Comparison of ENCODE assay signal across 16 cellular contexts in genomic region chr1:115257596-115257995, GRCh38.
DNase-seq lines count a peak whose midpoint lies in the region; FAIRE-seq and TF ChIP-seq lines count a peak whose summit lies in the region.
"Had no signal": no experiment of that assay in that cellular context is flagged by ENCODE, and none has a peak within 500 bp of the region (broad histone marks: within the 10 kb centered on the region; RNA-seq: fewer than 3 reads in every experiment).

No MANE protein-coding gene starts in this region.

- H3K36me3 Mint-ChIP-seq in astrocyte (ENCODE audit: low read depth, unreplicated experiment) (no peaks in the 10 kb centered on the region), osteocyte (ENCODE audit: unreplicated experiment) (peaks cover 1% of the 10 kb centered on the region)
- H3K36me3 Mint-ChIP-seq: CD8-positive, alpha-beta memory T cell had no signal

- H3K4me2 ChIP-seq in astrocyte (ENCODE audit: low read length): peak overlapping the region; percentile 25
- H3K4me2 ChIP-seq in fibroblast of lung (ENCODE audit: extremely low read depth, insufficient read depth, low read length): no peak overlapping the region
- H3K4me2 ChIP-seq in MM.1S (ENCODE audit: low read depth, low read length): no peak overlapping the region
- H3K4me2 ChIP-seq: BLaER1 had no signal

- H3K79me2 ChIP-seq in ACC112 (ENCODE audit: control insufficient read depth, insufficient read depth, low read length, unreplicated experiment) (no peaks in the 10 kb centered on the region), astrocyte (ENCODE audit: insufficient read depth, low read length) (no peaks in the 10 kb centered on the region), fibroblast of lung (ENCODE audit: control insufficient read depth, insufficient read depth, low read length) (no peaks in the 10 kb centered on the region), MM.1S (ENCODE audit: low read length) (no peaks in the 10 kb centered on the region)

- no peaks in the 10 kb centered on the region for H3F3A ChIP-seq in MM.1S (ENCODE audit: insufficient read depth, low read length)

- H3K4me3 ChIP-seq in ACC112 (ENCODE audit: low read depth, low read length): peak overlapping the region; percentile 28; the same call in 1 of the 2 replicates
- no peak overlapping the region for H3K4me3 ChIP-seq in astrocyte (ENCODE audit: insufficient read depth, low read depth, low read length)
- no peak overlapping the region for H3K4me3 ChIP-seq in fibroblast of lung (replicated peaks in 1 of 4; ENCODE audit: control extremely low read depth in 1 of 4, insufficient read depth in 1 of 4, low read depth in 3 of 4, low read length in 4 of 4)
- no peak overlapping the region for H3K4me3 ChIP-seq in MM.1S (ENCODE audit: low read length)
- H3K4me3 ChIP-seq: BLaER1 had no signal

- H3K9me3 Mint-ChIP-seq in astrocyte (ENCODE audit: unreplicated experiment) (peaks cover 8% of the 10 kb centered on the region), osteocyte (ENCODE audit: unreplicated experiment) (peaks cover 17% of the 10 kb centered on the region)

- H3K36me3 ChIP-seq in ACC112 (ENCODE audit: insufficient read depth, low read length): no peaks in the 10 kb centered on the region; the same call in 1 of the 2 replicates
- H3K36me3 ChIP-seq in astrocyte (ENCODE audit: insufficient read depth, low read length): no peaks in the 10 kb centered on the region
- no peaks in the 10 kb centered on the region for H3K36me3 ChIP-seq in fibroblast of lung (ENCODE audit: control insufficient read depth, insufficient read depth, low read length)
- H3K36me3 ChIP-seq in MM.1S (replicated peaks; ENCODE audit: insufficient read depth, low read length): no peaks in the 10 kb centered on the region
- H3K36me3 ChIP-seq: BLaER1 had no signal

- FAIRE-seq in astrocyte (lab: Jason Lieb, UNC): no peak
- FAIRE-seq: G401.6, GM12891 had no signal

- no peaks in the 10 kb centered on the region for H4K20me1 ChIP-seq in astrocyte (ENCODE audit: insufficient read depth, low read length)
- no peaks in the 10 kb centered on the region for H4K20me1 ChIP-seq in fibroblast of lung (ENCODE audit: control insufficient read depth, extremely low read depth, insufficient read depth, low read length)
- no peaks in the 10 kb centered on the region for H4K20me1 ChIP-seq in MM.1S (ENCODE audit: insufficient read depth, low read length)
- H4K20me1 ChIP-seq: BLaER1 had no signal

- H3K4me3 Mint-ChIP-seq in astrocyte (ENCODE audit: unreplicated experiment): no peak overlapping the region
- H3K4me3 Mint-ChIP-seq in osteocyte (ENCODE audit: unreplicated experiment): no peak overlapping the region
- H3K4me3 Mint-ChIP-seq: CD8-positive, alpha-beta memory T cell; H9 had no signal

- H3K27me3 Mint-ChIP-seq in astrocyte (ENCODE audit: low read depth, unreplicated experiment) (no peaks in the 10 kb centered on the region), osteocyte (ENCODE audit: unreplicated experiment) (no peaks in the 10 kb centered on the region)

- H3K4me1 ChIP-seq in ACC112 (ENCODE audit: control insufficient read depth, insufficient read depth, low read length, unreplicated experiment) (peaks cover 8% of the 10 kb centered on the region), astrocyte (ENCODE audit: insufficient read depth, low read length) (peaks cover 6% of the 10 kb centered on the region), fibroblast of lung (ENCODE audit: control insufficient read depth, extremely low read depth, insufficient read depth, low read length) (no peaks in the 10 kb centered on the region), MM.1S (ENCODE audit: low read length) (no peaks in the 10 kb centered on the region)
- H3K4me1 ChIP-seq: BLaER1, Caco-2 had no signal

- H3K9me2 ChIP-seq in MM.1S (replicated peaks; ENCODE audit: insufficient read depth, low read length): no peaks in the 10 kb centered on the region

- H3K4me1 Mint-ChIP-seq in astrocyte (ENCODE audit: low read depth, unreplicated experiment) (peaks cover 28% of the 10 kb centered on the region), osteocyte (ENCODE audit: unreplicated experiment) (peaks cover 13% of the 10 kb centered on the region)
- H3K4me1 Mint-ChIP-seq: CD8-positive, alpha-beta memory T cell; H9 had no signal

- H2AFZ ChIP-seq in ACC112 (ENCODE audit: low read length, unreplicated experiment) (peak overlapping the region; percentile 45), astrocyte (ENCODE audit: low read depth, low read length) (no peak overlapping the region), fibroblast of lung (ENCODE audit: low read length) (no peak overlapping the region), MM.1S (ENCODE audit: low read length) (no peak overlapping the region)

- TF ChIP-seq CTCF in astrocyte (IDR thresholded peaks at IDR 0.05; ENCODE audit: insufficient read depth, low read depth, low read length) (no peak), fibroblast of lung (conservative IDR thresholded peaks at IDR 0.05 in 1 of 2, IDR thresholded peaks at IDR 0.05 in 1 of 2; ENCODE audit: low read depth in 1 of 2, low read length in 2 of 2) (no peak), osteocyte (IDR thresholded peaks at IDR 0.05) (no peak), MM.1S (IDR thresholded peaks at IDR 0.05; ENCODE audit: low read length) (no peak)

- no peaks in the 10 kb centered on the region for H3K27me3 ChIP-seq in ACC112 (ENCODE audit: insufficient read depth, low read length)
- no peaks in the 10 kb centered on the region for H3K27me3 ChIP-seq in astrocyte (ENCODE audit: insufficient read depth, low read length)
- no peaks in the 10 kb centered on the region for H3K27me3 ChIP-seq in fibroblast of lung (ENCODE audit: control insufficient read depth, insufficient read depth, low read length)
- no peaks in the 10 kb centered on the region for H3K27me3 ChIP-seq in MM.1S (replicated peaks; ENCODE audit: insufficient read depth, low read length)
- H3K27me3 ChIP-seq: BLaER1 had no signal

- peaks cover 5% of the 10 kb centered on the region for H3K9me3 ChIP-seq in astrocyte (ENCODE audit: insufficient read depth, low read depth, low read length)
- no peaks in the 10 kb centered on the region for H3K9me3 ChIP-seq in fibroblast of lung (ENCODE audit: control insufficient read depth, insufficient read depth, low read depth, low read length)
- H3K9me3 ChIP-seq in MM.1S (replicated peaks; ENCODE audit: insufficient read depth, low read length): no peaks in the 10 kb centered on the region

- peak overlapping the region; percentile 95 for H3K27ac Mint-ChIP-seq in astrocyte (ENCODE audit: unreplicated experiment)
- H3K27ac Mint-ChIP-seq in osteocyte (ENCODE audit: unreplicated experiment): peak overlapping the region; percentile 16
- H3K27ac Mint-ChIP-seq: CD8-positive, alpha-beta memory T cell; H9 had no signal

- peak; percentile 51 for DNase-seq in astrocyte (ENCODE audit: low read depth)
- DNase-seq in fibroblast of lung (ENCODE audit: low read depth in 2 of 2): peak in 1 of 2 donors; percentile 63
- DNase-seq in osteocyte (ENCODE audit: extremely low spot score, unreplicated experiment): no peak
- DNase-seq in activated naive CD4-positive, alpha-beta T cell (lab: John Stamatoyannopoulos, UW): no peak
- DNase-seq in MM.1S: no peak
- no peak for DNase-seq in NCI-H2227 treated with DMSO at 0.1 percent for 48 hours (lab: John Stamatoyannopoulos, UW)
- DNase-seq: AML-193; Caco-2; CD8-positive, alpha-beta memory T cell; GOT3; H9 had no signal

- H3K9ac ChIP-seq in astrocyte (ENCODE audit: low read length) (peak overlapping the region; percentile 50), fibroblast of lung (ENCODE audit: insufficient read depth, low read length) (no peak overlapping the region), MM.1S (ENCODE audit: low read length) (no peak overlapping the region)
- H3K9ac ChIP-seq: BLaER1 had no signal

- H3K27ac ChIP-seq in ACC112 (ENCODE audit: low read depth, low read length): peak overlapping the region; percentile 75
- peak overlapping the region; percentile 73 for H3K27ac ChIP-seq in astrocyte (ENCODE audit: low read depth, low read length)
- H3K27ac ChIP-seq in fibroblast of lung (ENCODE audit: insufficient read depth, low read length): peak overlapping the region; percentile 13
- H3K27ac ChIP-seq in MM.1S (ENCODE audit: low read length): no peak overlapping the region
- H3K27ac ChIP-seq: 22Rv1, BLaER1 had no signal
